Comparison of ENCODE assay signal across 1 cellular context in genomic region chr15:84600687-84601554, GRCh38.
TF ChIP-seq lines count a peak whose summit lies in the region.

TSS of gene ZSCAN2 (plus strand) at chr15:84601009. CDS start at chr15:84603928, 2,919 bp downstream.

TF ChIP-seq in HepG2, 621 proteins besides CTCF, POLR2A, EP300 and RAD21 (continued from another document and continues in another):
- TF ChIP-seq KMT2A (CRISPR knock-in tag; IDR thresholded peaks at IDR 0.05) (peak; percentile 76; the same call in 1 of the 2 replicates), ISL2 (CRISPR knock-in tag; IDR thresholded peaks at IDR 0.05) (peak; percentile 8; the same call in 1 of the 2 replicates), HIVEP1 (CRISPR knock-in tag; IDR thresholded peaks at IDR 0.05) (no peak), NR2C2 (CRISPR knock-in tag; IDR thresholded peaks at IDR 0.05; ENCODE audit: borderline replicate concordance) (peak; percentile 66; the same call in 1 of the 2 replicates), ZNF18 (CRISPR knock-in tag; IDR thresholded peaks at IDR 0.05; ENCODE audit: insufficient replicate concordance) (no peak), ARID4A (CRISPR knock-in tag; IDR thresholded peaks at IDR 0.05; ENCODE audit: borderline replicate concordance) (peak; percentile 84), GRHL1 (CRISPR knock-in tag; conservative IDR thresholded peaks at IDR 0.05) (no peak), ZNF777 (CRISPR knock-in tag; IDR thresholded peaks at IDR 0.05) (peak; percentile 89), ZNF543 (CRISPR knock-in tag; IDR thresholded peaks at IDR 0.05) (peak; percentile 68; the same call in 1 of the 2 replicates), ZNF563 (CRISPR knock-in tag; IDR thresholded peaks at IDR 0.05) (peak; percentile 31; the same call in 1 of the 2 replicates), KMT2B (CRISPR knock-in tag; IDR thresholded peaks at IDR 0.05) (peak; percentile 56), SUZ12 (IDR thresholded peaks at IDR 0.05; ENCODE audit: low read depth, low read length) (peak; percentile 55), PHF21A (CRISPR knock-in tag; IDR thresholded peaks at IDR 0.05) (peak; percentile 63), HMGXB4 (CRISPR knock-in tag; IDR thresholded peaks at IDR 0.05; ENCODE audit: borderline replicate concordance in 1 of 2, low read depth in 1 of 2) (peak in 1 of 2 experiments; percentile 69; a peak in 2 of 4 replicates), THYN1 (CRISPR knock-in tag; IDR thresholded peaks at IDR 0.05; ENCODE audit: borderline replicate concordance, low read depth) (no peak), HOXA9 (CRISPR knock-in tag; IDR thresholded peaks at IDR 0.05; ENCODE audit: borderline replicate concordance) (no peak), DRAP1 (CRISPR knock-in tag; IDR thresholded peaks at IDR 0.05) (peak; percentile 47; the same call in 1 of the 2 replicates), MAFF (IDR thresholded peaks at IDR 0.05; ENCODE audit: low read depth, low read length) (peak; percentile 64; the same call in 1 of the 2 replicates), EEA1 (CRISPR knock-in tag; IDR thresholded peaks at IDR 0.05; ENCODE audit: borderline replicate concordance) (no peak), REPIN1 (CRISPR knock-in tag; IDR thresholded peaks at IDR 0.05; ENCODE audit: borderline replicate concordance, low read depth) (peak; percentile 42; the same call in 1 of the 2 replicates), PAX8 (CRISPR knock-in tag; IDR thresholded peaks at IDR 0.05; ENCODE audit: borderline replicate concordance) (0 out of 2 replicates have a peak, but pooled peaks have one; percentile 39), ZNF703 (CRISPR knock-in tag; IDR thresholded peaks at IDR 0.05; ENCODE audit: borderline replicate concordance) (no peak; the same call in 1 of the 2 replicates), ZBTB14 (CRISPR knock-in tag; IDR thresholded peaks at IDR 0.05) (peak; percentile 52), ARNT2 (CRISPR knock-in tag; IDR thresholded peaks at IDR 0.05; ENCODE audit: low read depth) (peak; percentile 84), ZFP36 (IDR thresholded peaks at IDR 0.05; ENCODE audit: borderline replicate concordance, low read depth, low read length, partially characterized antibody) (no peak), MTA1 (CRISPR knock-in tag; IDR thresholded peaks at IDR 0.05; ENCODE audit: borderline replicate concordance) (peak; percentile 73; the same call in 1 of the 2 replicates), ZNF772 (CRISPR knock-in tag; IDR thresholded peaks at IDR 0.05) (peak; percentile 62; the same call in 1 of the 2 replicates), UBTF (CRISPR knock-in tag; IDR thresholded peaks at IDR 0.05) (peak; percentile 88), NFYC (CRISPR knock-in tag; IDR thresholded peaks at IDR 0.05) (peak; percentile 90), ZNF264 (CRISPR knock-in tag; IDR thresholded peaks at IDR 0.05) (no peak), RNF219 (CRISPR knock-in tag; IDR thresholded peaks at IDR 0.05) (no peak), ZNF768 (CRISPR knock-in tag; IDR thresholded peaks at IDR 0.05) (peak; percentile 68; the same call in 1 of the 2 replicates), BRD4 (CRISPR knock-in tag; IDR thresholded peaks at IDR 0.05) (peak; percentile 61), ZNF639 (CRISPR knock-in tag; conservative IDR thresholded peaks at IDR 0.05) (no peak), PHF8 (CRISPR knock-in tag; IDR thresholded peaks at IDR 0.05) (peak; percentile 94), ZNF138 (CRISPR knock-in tag; IDR thresholded peaks at IDR 0.05; ENCODE audit: low read depth) (0 out of 2 replicates have a peak, but pooled peaks have one; percentile 48), TP53 (CRISPR knock-in tag; conservative IDR thresholded peaks at IDR 0.05) (no peak), POLR2G (IDR thresholded peaks at IDR 0.05; ENCODE audit: low read depth, low read length) (peak; percentile 83), KAT7 (CRISPR knock-in tag; IDR thresholded peaks at IDR 0.05; ENCODE audit: borderline replicate concordance) (peak; percentile 58; the same call in 1 of the 2 replicates), ZNF337 (CRISPR knock-in tag; IDR thresholded peaks at IDR 0.05; ENCODE audit: borderline replicate concordance, low read depth) (peak; percentile 66; the same call in 1 of the 2 replicates), BCL3 (CRISPR knock-in tag; IDR thresholded peaks at IDR 0.05) (peak; percentile 38; the same call in 1 of the 2 replicates), TBX2 (CRISPR knock-in tag; IDR thresholded peaks at IDR 0.05; ENCODE audit: borderline replicate concordance) (peak; percentile 34), CBX5 (CRISPR knock-in tag; IDR thresholded peaks at IDR 0.05; ENCODE audit: borderline replicate concordance) (no peak), KLF16 (CRISPR knock-in tag; IDR thresholded peaks at IDR 0.05) (peak in 1 of 2 experiments; percentile 48; a peak in 2 of 4 replicates)
